8 cellular contexts compared by ENCODE assay signal in genomic region chr13:19959831-19960672, GRCh38. TPM values are rescaled to one million over a fixed set of nuclear protein-coding genes. Genes with fewer than 3 reads are reported as not detected.
DNase-seq lines count a peak whose midpoint lies in the region; ATAC-seq and TF ChIP-seq lines count a peak whose summit lies in the region.

No MANE protein-coding gene starts in this region.

- H3K4me3 ChIP-seq in CD4-positive, alpha-beta memory T cell (ENCODE audit: low read length in 2 of 2) = peak overlapping the region; percentile 51 to 53
- H3K4me3 ChIP-seq in ectodermal cell (ENCODE audit: insufficient read depth, low read depth, low read length) (peak overlapping the region; percentile 69), lung (peak overlapping the region; percentile 43)

- no peaks in the 10 kb centered on the region for H3K9me3 ChIP-seq in CD4-positive, alpha-beta memory T cell (ENCODE audit: control insufficient read depth in 1 of 2, low read length in 2 of 2)
- H3K9me3 ChIP-seq in ectodermal cell (ENCODE audit: control insufficient read depth, low read length) (no peaks in the 10 kb centered on the region), lung (ENCODE audit: control insufficient read depth in 2 of 2, insufficient read depth in 1 of 2, low read length in 1 of 2) (no peaks in the 10 kb centered on the region)

- H3K4me1 Mint-ChIP-seq in CD4-positive, alpha-beta memory T cell = peaks cover 20 to 41% (median 31%) of the 10 kb centered on the region in 4 donors
- peaks cover 26% of the 10 kb centered on the region for H3K4me1 Mint-ChIP-seq in activated CD4-positive, alpha-beta memory T cell treated with anti-CD3 and anti-CD28 coated beads, Interleukin-2, amount 10 ng/mL, durations not matched to agents 7 days and 5 days

- peaks cover 0 to 2% (median 0%) of the 10 kb centered on the region in 8 donors for H3K9me3 Mint-ChIP-seq in CD4-positive, alpha-beta memory T cell
- H3K9me3 Mint-ChIP-seq in activated CD4-positive, alpha-beta memory T cell treated with anti-CD3 and anti-CD28 coated beads, Interleukin-2, amount 10 ng/mL, durations not matched to agents 7 days and 5 days = no peaks in the 10 kb centered on the region

- intact Hi-C loops in CD4-positive, alpha-beta memory T cell (cut with micrococcal nuclease) = loop anchor here (1.0 to 10.0 kb wide), 5 partner anchors 33 to 1645 kb away; partner anchors contain the start of genes MICU2 and MPHOSPH8

- peaks cover 50% of the 10 kb centered on the region for H3K4me1 ChIP-seq in CD4-positive, alpha-beta memory T cell (ENCODE audit: insufficient read depth, low read length)
- peaks cover 11% of the 10 kb centered on the region for H3K4me1 ChIP-seq in ectodermal cell (ENCODE audit: control insufficient read depth, insufficient read depth, low read length)
- H3K4me1 ChIP-seq in lung (ENCODE audit: control insufficient read depth in 2 of 2, insufficient read depth in 2 of 2, low read length in 2 of 2) = no peaks in the 10 kb centered on the region

- H3K4me3 Mint-ChIP-seq in CD4-positive, alpha-beta memory T cell = peak overlapping the region; percentile 93 to 98 (median 94)
- H3K4me3 Mint-ChIP-seq in activated CD4-positive, alpha-beta memory T cell treated with anti-CD3 and anti-CD28 coated beads, Interleukin-2, amount 10 ng/mL, durations not matched to agents 7 days and 5 days = peak overlapping the region; percentile 98

- DNase-seq in CD4-positive, alpha-beta memory T cell = peak; percentile 85 to 94 (median 89)
- DNase-seq in HK-2 (ENCODE audit: unreplicated experiment) (peak; percentile 70), NCI-H82 (lab: John Stamatoyannopoulos, UW) (peak; percentile 98), lung (ENCODE audit: low spot score) (peak; percentile 84)
- DNase-seq in activated CD4-positive, alpha-beta memory T cell treated with anti-CD3 and anti-CD28 coated beads, Interleukin-2, amount 10 ng/mL, durations not matched to agents 7 days and 5 days = peak; percentile 89
- peak; percentile 60 to 79 (median 79) for DNase-seq in stimulated activated CD4-positive, alpha-beta T cell treated with anti-CD3 and anti-CD28 coated beads, TNF-alpha, amount 100 ng/mL, for 4 hours (ENCODE audit: low read depth in 3 of 3)

- H3K27ac Mint-ChIP-seq in CD4-positive, alpha-beta memory T cell = peak overlapping the region; percentile 93 to 99 (median 96)
- H3K27ac Mint-ChIP-seq in activated CD4-positive, alpha-beta memory T cell treated with anti-CD3 and anti-CD28 coated beads, Interleukin-2, amount 10 ng/mL, durations not matched to agents 7 days and 5 days = peak overlapping the region; percentile 99

- TF ChIP-seq CTCF in lung (IDR thresholded peaks at IDR 0.05; ENCODE audit: control extremely low read depth, extremely low read depth) = peak; percentile 80

- H3K27me3 ChIP-seq in CD4-positive, alpha-beta memory T cell (ENCODE audit: insufficient read depth, low read length) = no peaks in the 10 kb centered on the region
- H3K27me3 ChIP-seq in ectodermal cell (ENCODE audit: control insufficient read depth, insufficient read depth, low read length, poor library complexity, severe bottlenecking) (no peaks in the 10 kb centered on the region), lung (ENCODE audit: control insufficient read depth, insufficient read depth) (no peaks in the 10 kb centered on the region)

- WGBS in ectodermal cell, 2 experiments = 10 to 12% methylated on average over 14 of the region's 14 CpGs
- 5 to 8% methylated on average over 14 of the region's 14 CpGs for WGBS in lung, 2 donors

- ATAC-seq in GM19438 (IDR thresholded peaks at IDR 0.05; ENCODE audit: low read depth, unreplicated experiment) = peak; percentile 32
- peak; percentile 28 for ATAC-seq in lung (ENCODE audit: insufficient read depth, low FRiP score)

- H3K27me3 Mint-ChIP-seq in CD4-positive, alpha-beta memory T cell = no peaks in the 10 kb centered on the region
- H3K27me3 Mint-ChIP-seq in activated CD4-positive, alpha-beta memory T cell treated with anti-CD3 and anti-CD28 coated beads, Interleukin-2, amount 10 ng/mL, durations not matched to agents 7 days and 5 days = peaks cover 10% of the 10 kb centered on the region

- H3K27ac ChIP-seq in CD4-positive, alpha-beta memory T cell (ENCODE audit: low read depth, low read length) = peak overlapping the region; percentile 90
- H3K27ac ChIP-seq in ectodermal cell (ENCODE audit: insufficient read depth, low read depth, low read length, poor library complexity, severe bottlenecking) (peak overlapping the region; percentile 86), lung (ENCODE audit: low read depth in 1 of 2, low read length in 1 of 2) (peak overlapping the region; percentile 85 to 88)

- CTCF ChIA-PET in CD4-positive, alpha-beta memory T cell (lab: Charles Lee; ENCODE audit: partially characterized antibody) = interaction anchor here (0.7 to 1.2 kb wide), 12 partner anchors 9 to 98 kb away, joined by 3 to 9 read pairs (median 4); partner anchors contain the start of gene ZMYM5
- CTCF ChIA-PET in activated CD4-positive, alpha-beta memory T cell treated with anti-CD3 and anti-CD28 coated beads, Interleukin-2, amount 10 ng/mL, durations not matched to agents 7 days and 5 days (lab: Charles Lee) = interaction anchor here (0.6 to 1.3 kb wide), 13 partner anchors 10 to 326 kb away, joined by 3 to 10 read pairs (median 3); no protein-coding TSS in a partner anchor

- peaks cover 16% of the 10 kb centered on the region for H3K36me3 ChIP-seq in CD4-positive, alpha-beta memory T cell (ENCODE audit: insufficient read depth, low read length)
- H3K36me3 ChIP-seq in ectodermal cell (ENCODE audit: control insufficient read depth, insufficient read depth, low read length) (peaks cover 9% of the 10 kb centered on the region), lung (ENCODE audit: control insufficient read depth in 2 of 2, insufficient read depth in 2 of 2, low read length in 2 of 2) (peaks cover 0 to 1% of the 10 kb centered on the region in 2 donors)

- POLR2A ChIA-PET in CD4-positive, alpha-beta memory T cell (lab: Charles Lee; ENCODE audit: partially characterized antibody) = interaction anchor here (0.9 to 1.2 kb wide), 11 partner anchors 9 to 1643 kb away, joined by 3 to 26 read pairs (median 4); partner anchors contain the start of genes MPHOSPH8, PSPC1 and ZMYM5
- POLR2A ChIA-PET in activated CD4-positive, alpha-beta memory T cell treated with anti-CD3 and anti-CD28 coated beads, Interleukin-2, amount 10 ng/mL, durations not matched to agents 7 days and 5 days (lab: Charles Lee) = interaction anchor here (0.8 to 1.1 kb wide), 7 partner anchors 8 to 328 kb away, joined by 3 to 20 read pairs (median 4); partner anchors contain the start of genes PSPC1 and ZMYM5

- peaks cover under 1 to 35% of the 10 kb centered on the region in 2 donors for H3K36me3 Mint-ChIP-seq in CD4-positive, alpha-beta memory T cell
- peaks cover 26% of the 10 kb centered on the region for H3K36me3 Mint-ChIP-seq in activated CD4-positive, alpha-beta memory T cell treated with anti-CD3 and anti-CD28 coated beads, Interleukin-2, amount 10 ng/mL, durations not matched to agents 7 days and 5 days (ENCODE audit: low read depth)

RNA-seq across cellular contexts. Expression of gene ZMYM2, which starts 1.5 kb away (rescaled TPM):
- 100 to 1,000 TPM; 100 to 110 TPM for total RNA-seq in CD4-positive, alpha-beta memory T cell
- polyA plus RNA-seq in CD4-positive, alpha-beta memory T cell = 10 to 100 TPM in 1 of 2 donors, 1 to 10 TPM in 1; 7.9 to 18.6 TPM
- 10 to 100 TPM; 61.8 TPM for total RNA-seq in activated CD4-positive, alpha-beta memory T cell treated with anti-CD3 and anti-CD28 coated beads, Interleukin-2, amount 10 ng/mL, durations not matched to agents 7 days and 5 days
- 125 TPM for polyA plus RNA-seq in ectodermal cell (2013, experiment 1 of 4)
- 144 TPM for polyA plus RNA-seq in ectodermal cell (2013, experiment 2 of 4)
- polyA plus RNA-seq in ectodermal cell (2013, experiment 3 of 4) = 103 TPM
- polyA plus RNA-seq in ectodermal cell (2013, experiment 4 of 4) = 108 TPM
- total RNA-seq in lung = 100 to 1,000 TPM in 1 of 2 donors, 10 to 100 TPM in 1; 56.2 to 212 TPM
- 10 to 100 TPM; 14.0 to 20.8 TPM for polyA plus RNA-seq in lung

Comparison
In these comparisons a context has a peak if more than half of its experiments do, and no peak if none do; other contexts are left out.
1. Peak in every context shown above with its lines: DNase-seq, ATAC-seq, H3K4me3 ChIP-seq and H3K27ac ChIP-seq.